In the genomic region with DNA sequence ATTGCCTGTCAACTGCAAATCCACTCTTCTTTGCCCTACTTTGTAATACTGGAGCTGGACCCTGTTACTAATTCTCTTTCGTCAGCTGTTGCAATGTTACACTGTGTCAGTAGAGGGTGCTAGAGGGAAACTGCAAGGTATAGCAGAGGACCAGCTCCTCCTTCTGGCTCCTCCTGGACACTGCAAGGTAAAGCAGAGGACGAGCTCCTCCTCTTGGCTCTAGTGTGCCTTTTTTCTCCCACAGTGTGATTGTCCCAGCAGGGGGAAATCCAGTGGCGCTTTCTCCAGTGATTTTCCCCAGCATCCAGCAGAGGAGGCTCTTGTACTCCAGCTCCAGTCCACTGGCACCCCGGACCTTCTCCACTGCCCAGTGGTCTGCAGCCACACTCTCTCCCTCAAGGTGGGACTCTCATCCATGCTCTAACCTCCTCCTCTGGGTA, we compare ENCODE assay signal across 8 cellular contexts.
DNase-seq lines count a peak whose midpoint lies in the region; ATAC-seq and TF ChIP-seq lines count a peak whose summit lies in the region.

No MANE protein-coding gene starts in this region.

- peak; percentile 72 for ATAC-seq in GM21528 (IDR thresholded peaks at IDR 0.05; ENCODE audit: low FRiP score, unreplicated experiment)

- no peak overlapping the region for H3K4me3 ChIP-seq in epithelial cell of esophagus (ENCODE audit: low read length)

- DNase-seq in DMS153 (lab: John Stamatoyannopoulos, UW) (peak; percentile 67), HUDEP-2 (lab: John Stamatoyannopoulos, UW; ENCODE audit: unreplicated experiment in 76 of 76) (peak in 72 of 76 experiments; percentile 38 to 93 (median 80)), NOMO-1 treated with dmso at 0.1 percent for 144 hours (lab: John Stamatoyannopoulos, UW; ENCODE audit: unreplicated experiment) (peak; percentile 38), epithelial cell of esophagus (ENCODE audit: low read depth) (peak; percentile 87), myocyte (ENCODE audit: low read depth) (peak; percentile 86)
- DNase-seq in activated CD8-positive, alpha-beta memory T cell treated with anti-CD3 and anti-CD28 coated beads for 48 hours (ENCODE audit: low read depth in 2 of 3, low spot score in 2 of 3), result peak; percentile 40 to 54 (median 48)
- DNase-seq in stimulated activated CD8-positive, alpha-beta memory T cell treated with anti-CD3 and anti-CD28 coated beads, Interleukin-7, amount 100 ng/mL, for 4 hours (ENCODE audit: low read depth in 2 of 2), result peak; percentile 64 to 80

- peak; percentile 100 for TF ChIP-seq CTCF in epithelial cell of esophagus (IDR thresholded peaks at IDR 0.05; ENCODE audit: insufficient read depth, low read depth, low read length, missing control alignments)
